Comparison of ENCODE assay signal across 14 cellular contexts in the genomic region with DNA sequence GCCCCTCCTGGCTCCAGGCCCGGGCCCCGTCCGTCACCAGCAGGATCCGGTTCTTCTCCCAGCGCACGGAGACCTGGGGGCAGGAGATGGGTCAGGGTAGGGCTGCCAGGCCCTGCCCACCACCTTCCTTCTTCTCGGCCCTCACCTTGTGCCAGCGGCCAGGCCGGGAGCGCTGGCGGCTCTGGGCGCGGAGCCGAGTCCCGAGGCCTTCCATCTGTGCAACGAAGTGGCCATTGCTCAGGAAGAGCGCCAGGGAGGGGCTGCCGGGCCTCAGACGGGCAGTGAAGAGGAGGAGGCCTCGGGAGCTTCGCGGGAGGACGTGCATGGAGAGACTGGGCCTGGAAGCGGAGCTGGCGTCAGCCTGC.
"Had no signal": no experiment of that assay in that cellular context is flagged by ENCODE, and none has a peak within 500 bp of the region (broad histone marks: within the 10 kb centered on the region; RNA-seq: fewer than 3 reads in every experiment).

No MANE protein-coding gene starts in this region.

- H3K4me1 Mint-ChIP-seq: activated CD4-positive, alpha-beta T cell treated with anti-CD3 and anti-CD28 coated beads, Interleukin-2, amount 10 ng/mL, durations not matched to agents 7 days and 5 days; activated naive CD8-positive, alpha-beta T cell treated with anti-CD3 and anti-CD28 coated beads for 36 hours had no signal

- DNase-seq: activated CD4-positive, alpha-beta T cell treated with anti-CD3 and anti-CD28 coated beads, Interleukin-2, amount 10 ng/mL, durations not matched to agents 7 days and 5 days; activated CD4-positive, CD25-positive, alpha-beta regulatory T cell; activated CD8-positive, alpha-beta memory T cell treated with anti-CD3 and anti-CD28 coated beads for 24 hours; activated gamma-delta T cell treated with Interleukin-2 at 50 U/mL for 16 hours; activated naive CD8-positive, alpha-beta T cell treated with anti-CD3 and anti-CD28 coated beads for 36 hours; amygdala; body of pancreas; gastrocnemius medialis; left cardiac atrium; midbrain; right lobe of liver; tibial artery had no signal

- H3K9me3 ChIP-seq: body of pancreas, gastrocnemius medialis, right lobe of liver, tibial artery had no signal

- H3K9me3 Mint-ChIP-seq: activated CD4-positive, alpha-beta T cell treated with anti-CD3 and anti-CD28 coated beads, Interleukin-2, amount 10 ng/mL, durations not matched to agents 7 days and 5 days; activated naive CD8-positive, alpha-beta T cell treated with anti-CD3 and anti-CD28 coated beads for 36 hours; T-helper 1 cell treated with Interleukin-12 subunit alpha and Interleukin-12 subunit beta and Interleukin-4 antibody, amounts not matched to agents 30 μg/mL and 1 μg/mL, for 36 hours had no signal

- H3K27ac Mint-ChIP-seq: activated CD4-positive, alpha-beta T cell treated with anti-CD3 and anti-CD28 coated beads, Interleukin-2, amount 10 ng/mL, durations not matched to agents 7 days and 5 days; activated naive CD8-positive, alpha-beta T cell treated with anti-CD3 and anti-CD28 coated beads for 36 hours; T-helper 1 cell treated with Interleukin-12 subunit alpha and Interleukin-12 subunit beta and Interleukin-4 antibody, amounts not matched to agents 30 μg/mL and 1 μg/mL, for 36 hours had no signal

- H3K27me3 Mint-ChIP-seq: activated CD4-positive, alpha-beta T cell treated with anti-CD3 and anti-CD28 coated beads, Interleukin-2, amount 10 ng/mL, durations not matched to agents 7 days and 5 days; activated naive CD8-positive, alpha-beta T cell treated with anti-CD3 and anti-CD28 coated beads for 36 hours had no signal

- H3K4me3 Mint-ChIP-seq: activated CD4-positive, alpha-beta T cell treated with anti-CD3 and anti-CD28 coated beads, Interleukin-2, amount 10 ng/mL, durations not matched to agents 7 days and 5 days; activated naive CD8-positive, alpha-beta T cell treated with anti-CD3 and anti-CD28 coated beads for 36 hours; T-helper 1 cell treated with Interleukin-12 subunit alpha and Interleukin-12 subunit beta and Interleukin-4 antibody, amounts not matched to agents 30 μg/mL and 1 μg/mL, for 36 hours had no signal

- ATAC-seq: body of pancreas, gastrocnemius medialis, left cardiac atrium had no signal

- H3K27ac ChIP-seq: body of pancreas, gastrocnemius medialis, right lobe of liver, tibial artery had no signal

- H3K27me3 ChIP-seq: body of pancreas, gastrocnemius medialis, right lobe of liver, tibial artery had no signal

- H3K4me3 ChIP-seq: body of pancreas, gastrocnemius medialis, lung, right lobe of liver, tibial artery had no signal
